In genomic region chr3:39180546-39181346, GRCh38 we compare ENCODE assay signal across 8 cellular contexts. TPM values are rescaled to one million over a fixed set of nuclear protein-coding genes. Genes with fewer than 3 reads are reported as not detected.
DNase-seq lines count a peak whose midpoint lies in the region; ATAC-seq and TF ChIP-seq lines count a peak whose summit lies in the region.

No MANE protein-coding gene starts in this region.

- POLR2A ChIA-PET in AG04450 (lab: Yijun Ruan, JAX): no interaction called here

- no peaks in the 10 kb centered on the region for H3K9me3 ChIP-seq in AG04450 (ENCODE audit: control insufficient read depth, insufficient read depth, low read length)

- H3K27ac ChIP-seq in AG04450 (ENCODE audit: low read depth, low read length): no peak overlapping the region

- DNase-seq in AG04450 (ENCODE audit: low read depth, low spot score) (no peak), NCI-H446 (lab: John Stamatoyannopoulos, UW) (peak; percentile 20 to 79), choroid plexus epithelial cell (ENCODE audit: low read depth) (peak; percentile 84), left kidney (ENCODE audit: low read depth, low spot score) (peak; percentile 97)
- peak; percentile 85 to 90 for DNase-seq in activated CD4-positive, alpha-beta T cell treated with anti-CD3 and anti-CD28 coated beads for 4 hours
- DNase-seq in stimulated activated CD4-positive, alpha-beta T cell treated with anti-CD3 and anti-CD28 coated beads, Interleukin-1b, Interleukin-23, amount 100 ng/mL, for 4 hours (ENCODE audit: low read depth in 2 of 2): peak; percentile 82 to 88

- H3K27me3 ChIP-seq in AG04450 (ENCODE audit: control insufficient read depth, insufficient read depth, low read length): no peaks in the 10 kb centered on the region

- CTCF ChIA-PET in AG04450 (lab: Charles Lee): interaction anchor here (0.6 to 0.9 kb wide), 2 partner anchors 8 to 54 kb away, joined by 3 to 8 read pairs; no protein-coding TSS in a partner anchor

- TF ChIP-seq CTCF in AG04450 (IDR thresholded peaks at IDR 0.05; ENCODE audit: low read depth, low read length) (0 out of 2 replicates have a peak, but pooled peaks have one; percentile 7), choroid plexus epithelial cell (conservative IDR thresholded peaks at IDR 0.05; ENCODE audit: low read depth, low read length) (peak; percentile 21)

- ATAC-seq in GM19023 (IDR thresholded peaks at IDR 0.05; ENCODE audit: unreplicated experiment): peak; percentile 94
- ATAC-seq in HG03175 (IDR thresholded peaks at IDR 0.05; ENCODE audit: unreplicated experiment): peak; percentile 93

- H3K4me3 ChIP-seq in AG04450 (ENCODE audit: low read depth, low read length): peak overlapping the region; percentile 55
- H3K4me3 ChIP-seq in choroid plexus epithelial cell (ENCODE audit: low read depth, low read length): peak overlapping the region; percentile 51

RNA-seq across cellular contexts. Expression of gene XIRP1, which starts 11.6 kb away (rescaled TPM):
- polyA plus RNA-seq in AG04450 (2011; rRNA removed): 0.02 TPM in 1 of 2 replicates, not detected in the other
- 0.05 TPM in 1 of 2 replicates, not detected in the other for polyA minus RNA-seq in AG04450 (2011; rRNA and poly(A)+ RNA removed)

RNA-seq across cellular contexts. Expression of gene CSRNP1, which starts 27.4 kb away (rescaled TPM):
- polyA plus RNA-seq in AG04450 (2011; rRNA removed): 5.9 and 6.8 TPM in 2 replicates
- polyA minus RNA-seq in AG04450 (2011; rRNA and poly(A)+ RNA removed): 12.4 and 17.8 TPM in 2 replicates
